1 cellular context compared by ENCODE assay signal in the genomic region with DNA sequence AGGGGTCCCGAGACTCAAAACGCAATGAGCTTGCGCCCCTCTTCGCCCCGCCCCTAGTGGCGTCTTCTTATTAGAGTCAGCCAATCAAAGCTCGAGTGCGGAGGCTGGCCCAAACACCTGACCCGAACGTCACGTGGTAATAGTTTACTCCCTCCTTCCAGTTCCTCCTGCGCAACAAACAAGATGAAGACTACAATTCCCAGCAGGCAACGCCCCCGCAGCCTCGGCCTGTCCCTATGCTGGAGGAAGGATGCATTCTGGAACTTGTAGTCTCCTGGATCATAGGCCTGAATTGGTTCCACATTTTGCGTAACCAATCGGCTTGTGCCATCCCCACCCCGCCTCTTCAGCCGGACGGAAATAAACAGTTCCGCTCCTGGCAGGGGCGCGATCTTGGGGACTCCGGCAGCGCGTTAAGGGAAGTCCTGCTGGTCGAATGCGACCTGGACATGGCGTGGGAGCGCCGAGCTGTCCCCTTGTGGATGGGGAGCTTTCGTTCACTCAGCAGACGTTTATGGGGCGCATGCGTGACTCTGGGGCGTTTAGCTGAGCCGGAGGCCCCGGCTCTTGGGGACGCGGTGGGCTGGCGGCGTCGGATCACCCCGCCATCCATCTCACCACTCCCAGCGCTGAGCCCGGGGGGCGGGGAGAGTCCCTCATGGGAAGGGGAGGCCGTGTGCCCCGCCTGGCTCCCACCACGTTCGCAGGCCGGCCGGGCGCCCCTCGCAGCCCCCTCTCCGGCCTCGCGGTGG.
TF ChIP-seq lines count a peak whose summit lies in the region.

A gene (minus strand): TSS at position 26 of the 752 bp plus-strand sequence. CDS start 38 bp downstream, outside the sequence.

TF ChIP-seq in K562, 482 proteins besides CTCF, POLR2A, EP300 and RAD21 (continued from another document and continues in another):
- TF ChIP-seq, protein P1, sequence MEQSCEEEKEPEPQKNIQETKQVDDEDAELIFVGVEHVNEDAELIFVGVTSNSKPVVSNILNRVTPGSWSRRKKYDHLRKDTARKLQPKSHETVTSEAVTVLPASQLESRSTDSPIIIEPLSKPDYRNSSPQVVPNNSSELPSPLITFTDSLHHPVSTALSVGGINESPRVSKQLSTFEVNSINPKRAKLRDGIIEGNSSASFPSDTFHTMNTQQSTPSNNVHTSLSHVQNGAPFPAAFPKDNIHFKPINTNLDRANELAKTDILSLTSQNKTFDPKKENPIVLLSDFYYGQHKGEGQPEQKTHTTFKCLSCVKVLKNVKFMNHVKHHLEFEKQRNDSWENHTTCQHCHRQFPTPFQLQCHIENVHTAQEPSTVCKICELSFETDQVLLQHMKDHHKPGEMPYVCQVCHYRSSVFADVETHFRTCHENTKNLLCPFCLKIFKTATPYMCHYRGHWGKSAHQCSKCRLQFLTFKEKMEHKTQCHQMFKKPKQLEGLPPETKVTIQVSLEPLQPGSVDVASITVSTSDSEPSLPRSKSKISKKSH (CRISPR knock-in tag; IDR thresholded peaks at IDR 0.05), result no peak
- no peak for TF ChIP-seq GATAD2B (IDR thresholded peaks at IDR 0.05; ENCODE audit: borderline replicate concordance)
- TF ChIP-seq, protein P2, sequence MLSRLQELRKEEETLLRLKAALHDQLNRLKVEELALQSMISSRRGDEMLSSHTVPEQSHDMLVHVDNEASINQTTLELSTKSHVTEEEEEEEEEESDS (CRISPR knock-in tag; IDR thresholded peaks at IDR 0.05), result no peak
- TF ChIP-seq, protein P3, sequence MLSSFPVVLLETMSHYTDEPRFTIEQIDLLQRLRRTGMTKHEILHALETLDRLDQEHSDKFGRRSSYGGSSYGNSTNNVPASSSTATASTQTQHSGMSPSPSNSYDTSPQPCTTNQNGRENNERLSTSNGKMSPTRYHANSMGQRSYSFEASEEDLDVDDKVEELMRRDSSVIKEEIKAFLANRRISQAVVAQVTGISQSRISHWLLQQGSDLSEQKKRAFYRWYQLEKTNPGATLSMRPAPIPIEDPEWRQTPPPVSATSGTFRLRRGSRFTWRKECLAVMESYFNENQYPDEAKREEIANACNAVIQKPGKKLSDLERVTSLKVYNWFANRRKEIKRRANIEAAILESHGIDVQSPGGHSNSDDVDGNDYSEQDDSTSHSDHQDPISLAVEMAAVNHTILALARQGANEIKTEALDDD (IDR thresholded peaks at IDR 0.05), result no peak; the same call in 1 of the 2 replicates
- no peak for TF ChIP-seq TAL1 (IDR thresholded peaks at IDR 0.05)
- TF ChIP-seq POLR3G (IDR thresholded peaks at IDR 0.05; ENCODE audit: extremely low read depth, insufficient read length, insufficient replicate concordance), result no peak
- TF ChIP-seq ASH1L (IDR thresholded peaks at IDR 0.05; ENCODE audit: borderline replicate concordance, low read depth, partially characterized antibody), result no peak
- no peak for TF ChIP-seq KHSRP (IDR thresholded peaks at IDR 0.05)
- TF ChIP-seq RCOR1 (IDR thresholded peaks at IDR 0.05; ENCODE audit: borderline replicate concordance in 1 of 2, low read depth in 2 of 2, low read length in 2 of 2), result peak in 1 of 2 experiments; percentile 23; a peak in 2 of 4 replicates
- TF ChIP-seq KDM1A (IDR thresholded peaks at IDR 0.05), result no peak
- TF ChIP-seq CCAR2 (IDR thresholded peaks at IDR 0.05; ENCODE audit: low read depth, low read length), result no peak
- TF ChIP-seq ZNF668 (CRISPR knock-in tag; IDR thresholded peaks at IDR 0.05), result no peak
- peak; percentile 88 for TF ChIP-seq EP400 (IDR thresholded peaks at IDR 0.05)
- TF ChIP-seq, protein P4, sequence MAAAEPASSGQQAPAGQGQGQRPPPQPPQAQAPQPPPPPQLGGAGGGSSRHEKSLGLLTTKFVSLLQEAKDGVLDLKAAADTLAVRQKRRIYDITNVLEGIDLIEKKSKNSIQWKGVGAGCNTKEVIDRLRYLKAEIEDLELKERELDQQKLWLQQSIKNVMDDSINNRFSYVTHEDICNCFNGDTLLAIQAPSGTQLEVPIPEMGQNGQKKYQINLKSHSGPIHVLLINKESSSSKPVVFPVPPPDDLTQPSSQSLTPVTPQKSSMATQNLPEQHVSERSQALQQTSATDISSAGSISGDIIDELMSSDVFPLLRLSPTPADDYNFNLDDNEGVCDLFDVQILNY (CRISPR knock-in tag; IDR thresholded peaks at IDR 0.05), result peak; percentile 74; the same call in 1 of the 2 replicates
- no peak for TF ChIP-seq PTBP1 (IDR thresholded peaks at IDR 0.05; ENCODE audit: low read depth, low read length)
- TF ChIP-seq TCF7L2 (IDR thresholded peaks at IDR 0.05; ENCODE audit: low read depth, low read length), result no peak
- peak; percentile 82; the same call in 1 of the 2 replicates for TF ChIP-seq ZC3H4 (CRISPR knock-in tag; IDR thresholded peaks at IDR 0.05; ENCODE audit: borderline replicate concordance)
- TF ChIP-seq EGR1 (conservative IDR thresholded peaks at IDR 0.05), result peak; percentile 100
- TF ChIP-seq C11orf30 (IDR thresholded peaks at IDR 0.05; ENCODE audit: low read depth), result peak; percentile 85
- no peak for TF ChIP-seq SRSF9 (IDR thresholded peaks at IDR 0.05; ENCODE audit: borderline replicate concordance, low read depth, low read length)
- no peak for TF ChIP-seq SP2 (IDR thresholded peaks at IDR 0.05; ENCODE audit: extremely low read depth, low read depth, low read length, poor library complexity, severe bottlenecking)
- TF ChIP-seq, protein P5, sequence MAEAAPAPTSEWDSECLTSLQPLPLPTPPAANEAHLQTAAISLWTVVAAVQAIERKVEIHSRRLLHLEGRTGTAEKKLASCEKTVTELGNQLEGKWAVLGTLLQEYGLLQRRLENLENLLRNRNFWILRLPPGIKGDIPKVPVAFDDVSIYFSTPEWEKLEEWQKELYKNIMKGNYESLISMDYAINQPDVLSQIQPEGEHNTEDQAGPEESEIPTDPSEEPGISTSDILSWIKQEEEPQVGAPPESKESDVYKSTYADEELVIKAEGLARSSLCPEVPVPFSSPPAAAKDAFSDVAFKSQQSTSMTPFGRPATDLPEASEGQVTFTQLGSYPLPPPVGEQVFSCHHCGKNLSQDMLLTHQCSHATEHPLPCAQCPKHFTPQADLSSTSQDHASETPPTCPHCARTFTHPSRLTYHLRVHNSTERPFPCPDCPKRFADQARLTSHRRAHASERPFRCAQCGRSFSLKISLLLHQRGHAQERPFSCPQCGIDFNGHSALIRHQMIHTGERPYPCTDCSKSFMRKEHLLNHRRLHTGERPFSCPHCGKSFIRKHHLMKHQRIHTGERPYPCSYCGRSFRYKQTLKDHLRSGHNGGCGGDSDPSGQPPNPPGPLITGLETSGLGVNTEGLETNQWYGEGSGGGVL (CRISPR knock-in tag; IDR thresholded peaks at IDR 0.05), result no peak
- no peak for TF ChIP-seq DIDO1 (tag; IDR thresholded peaks at IDR 0.05; ENCODE audit: low read depth)
- TF ChIP-seq, protein P6, sequence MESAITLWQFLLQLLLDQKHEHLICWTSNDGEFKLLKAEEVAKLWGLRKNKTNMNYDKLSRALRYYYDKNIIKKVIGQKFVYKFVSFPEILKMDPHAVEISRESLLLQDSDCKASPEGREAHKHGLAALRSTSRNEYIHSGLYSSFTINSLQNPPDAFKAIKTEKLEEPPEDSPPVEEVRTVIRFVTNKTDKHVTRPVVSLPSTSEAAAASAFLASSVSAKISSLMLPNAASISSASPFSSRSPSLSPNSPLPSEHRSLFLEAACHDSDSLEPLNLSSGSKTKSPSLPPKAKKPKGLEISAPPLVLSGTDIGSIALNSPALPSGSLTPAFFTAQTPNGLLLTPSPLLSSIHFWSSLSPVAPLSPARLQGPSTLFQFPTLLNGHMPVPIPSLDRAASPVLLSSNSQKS (CRISPR knock-in tag; IDR thresholded peaks at IDR 0.05), result no peak
- TF ChIP-seq ZNF764 (CRISPR knock-in tag; IDR thresholded peaks at IDR 0.05; ENCODE audit: low read depth), result no peak
- no peak for TF ChIP-seq SMARCB1 (IDR thresholded peaks at IDR 0.05; ENCODE audit: insufficient read length, low read depth)
- TF ChIP-seq KDM4B (IDR thresholded peaks at IDR 0.05; ENCODE audit: borderline replicate concordance in 2 of 2, low read depth in 1 of 2), result peak in 1 of 2 experiments; percentile 16; a peak in 1 of 4 replicates
- TF ChIP-seq ZZZ3 (IDR thresholded peaks at IDR 0.05), result no peak
- no peak; the same call in 1 of the 2 replicates for TF ChIP-seq CAMTA2 (CRISPR knock-in tag; conservative IDR thresholded peaks at IDR 0.05)
- TF ChIP-seq, protein P7, sequence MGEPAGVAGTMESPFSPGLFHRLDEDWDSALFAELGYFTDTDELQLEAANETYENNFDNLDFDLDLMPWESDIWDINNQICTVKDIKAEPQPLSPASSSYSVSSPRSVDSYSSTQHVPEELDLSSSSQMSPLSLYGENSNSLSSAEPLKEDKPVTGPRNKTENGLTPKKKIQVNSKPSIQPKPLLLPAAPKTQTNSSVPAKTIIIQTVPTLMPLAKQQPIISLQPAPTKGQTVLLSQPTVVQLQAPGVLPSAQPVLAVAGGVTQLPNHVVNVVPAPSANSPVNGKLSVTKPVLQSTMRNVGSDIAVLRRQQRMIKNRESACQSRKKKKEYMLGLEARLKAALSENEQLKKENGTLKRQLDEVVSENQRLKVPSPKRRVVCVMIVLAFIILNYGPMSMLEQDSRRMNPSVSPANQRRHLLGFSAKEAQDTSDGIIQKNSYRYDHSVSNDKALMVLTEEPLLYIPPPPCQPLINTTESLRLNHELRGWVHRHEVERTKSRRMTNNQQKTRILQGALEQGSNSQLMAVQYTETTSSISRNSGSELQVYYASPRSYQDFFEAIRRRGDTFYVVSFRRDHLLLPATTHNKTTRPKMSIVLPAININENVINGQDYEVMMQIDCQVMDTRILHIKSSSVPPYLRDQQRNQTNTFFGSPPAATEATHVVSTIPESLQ (CRISPR knock-in tag; IDR thresholded peaks at IDR 0.05), result peak; percentile 71; the same call in 1 of the 2 replicates
- no peak for TF ChIP-seq TGIF2 (CRISPR knock-in tag; IDR thresholded peaks at IDR 0.05)
- peak; percentile 29; the same call in 1 of the 2 replicates for TF ChIP-seq SMAD2 (IDR thresholded peaks at IDR 0.05; ENCODE audit: low read depth, low read length)
- no peak for TF ChIP-seq MCM2 (IDR thresholded peaks at IDR 0.05; ENCODE audit: low read depth)
- peak; percentile 83 for TF ChIP-seq PML (IDR thresholded peaks at IDR 0.05; ENCODE audit: low read length)
- no peak for TF ChIP-seq NR1H2 (CRISPR knock-in tag; IDR thresholded peaks at IDR 0.05)
- no peak for TF ChIP-seq SMARCA5 (IDR thresholded peaks at IDR 0.05)
- no peak for TF ChIP-seq PURB (CRISPR knock-in tag; IDR thresholded peaks at IDR 0.05; ENCODE audit: low read depth)
- TF ChIP-seq POLR3A (IDR thresholded peaks at IDR 0.05; ENCODE audit: borderline replicate concordance, extremely low read depth, insufficient read depth, insufficient read length), result no peak
- no peak for TF ChIP-seq KLF13 (tag; IDR thresholded peaks at IDR 0.05; ENCODE audit: borderline replicate concordance, low read depth)
- TF ChIP-seq ZNF717 (CRISPR knock-in tag; IDR thresholded peaks at IDR 0.05), result no peak
- TF ChIP-seq, protein P8, sequence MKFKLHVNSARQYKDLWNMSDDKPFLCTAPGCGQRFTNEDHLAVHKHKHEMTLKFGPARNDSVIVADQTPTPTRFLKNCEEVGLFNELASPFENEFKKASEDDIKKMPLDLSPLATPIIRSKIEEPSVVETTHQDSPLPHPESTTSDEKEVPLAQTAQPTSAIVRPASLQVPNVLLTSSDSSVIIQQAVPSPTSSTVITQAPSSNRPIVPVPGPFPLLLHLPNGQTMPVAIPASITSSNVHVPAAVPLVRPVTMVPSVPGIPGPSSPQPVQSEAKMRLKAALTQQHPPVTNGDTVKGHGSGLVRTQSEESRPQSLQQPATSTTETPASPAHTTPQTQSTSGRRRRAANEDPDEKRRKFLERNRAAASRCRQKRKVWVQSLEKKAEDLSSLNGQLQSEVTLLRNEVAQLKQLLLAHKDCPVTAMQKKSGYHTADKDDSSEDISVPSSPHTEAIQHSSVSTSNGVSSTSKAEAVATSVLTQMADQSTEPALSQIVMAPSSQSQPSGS (CRISPR knock-in tag; IDR thresholded peaks at IDR 0.05), result no peak
- no peak for TF ChIP-seq ZKSCAN3 (CRISPR knock-in tag; IDR thresholded peaks at IDR 0.05)
- TF ChIP-seq, protein P9, sequence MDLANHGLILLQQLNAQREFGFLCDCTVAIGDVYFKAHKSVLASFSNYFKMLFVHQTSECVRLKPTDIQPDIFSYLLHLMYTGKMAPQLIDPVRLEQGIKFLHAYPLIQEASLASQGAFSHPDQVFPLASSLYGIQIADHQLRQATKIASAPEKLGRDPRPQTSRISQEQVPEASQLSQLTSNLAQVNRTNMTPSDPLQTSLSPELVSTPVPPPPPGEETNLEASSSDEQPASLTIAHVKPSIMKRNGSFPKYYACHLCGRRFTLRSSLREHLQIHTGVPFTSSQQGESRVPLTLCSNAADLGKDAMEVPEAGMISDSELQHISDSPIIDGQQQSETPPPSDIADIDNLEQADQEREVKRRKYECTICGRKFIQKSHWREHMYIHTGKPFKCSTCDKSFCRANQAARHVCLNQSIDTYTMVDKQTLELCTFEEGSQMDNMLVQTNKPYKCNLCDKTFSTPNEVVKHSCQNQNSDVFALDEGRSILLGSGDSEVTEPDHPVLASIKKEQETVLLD (IDR thresholded peaks at IDR 0.05), result peak; percentile 31; the same call in 1 of the 2 replicates
- TF ChIP-seq NR2F6 (CRISPR knock-in tag; IDR thresholded peaks at IDR 0.05), result 0 out of 2 replicates have a peak, but pooled peaks have one; percentile 6
- TF ChIP-seq KDM5B (IDR thresholded peaks at IDR 0.05; ENCODE audit: insufficient replicate concordance, low read depth, low read length), result peak; percentile 66
- no peak for TF ChIP-seq NUFIP1 (IDR thresholded peaks at IDR 0.05; ENCODE audit: partially characterized antibody)
- TF ChIP-seq, protein P10, sequence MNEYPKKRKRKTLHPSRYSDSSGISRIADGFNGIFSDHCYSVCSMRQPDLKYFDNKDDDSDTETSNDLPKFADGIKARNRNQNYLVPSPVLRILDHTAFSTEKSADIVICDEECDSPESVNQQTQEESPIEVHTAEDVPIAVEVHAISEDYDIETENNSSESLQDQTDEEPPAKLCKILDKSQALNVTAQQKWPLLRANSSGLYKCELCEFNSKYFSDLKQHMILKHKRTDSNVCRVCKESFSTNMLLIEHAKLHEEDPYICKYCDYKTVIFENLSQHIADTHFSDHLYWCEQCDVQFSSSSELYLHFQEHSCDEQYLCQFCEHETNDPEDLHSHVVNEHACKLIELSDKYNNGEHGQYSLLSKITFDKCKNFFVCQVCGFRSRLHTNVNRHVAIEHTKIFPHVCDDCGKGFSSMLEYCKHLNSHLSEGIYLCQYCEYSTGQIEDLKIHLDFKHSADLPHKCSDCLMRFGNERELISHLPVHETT (CRISPR knock-in tag; conservative IDR thresholded peaks at IDR 0.05 in 1 of 2, IDR thresholded peaks at IDR 0.05 in 1 of 2), result peak in 1 of 2 experiments; percentile 88; a peak in 2 of 4 replicates
- TF ChIP-seq, protein P11, sequence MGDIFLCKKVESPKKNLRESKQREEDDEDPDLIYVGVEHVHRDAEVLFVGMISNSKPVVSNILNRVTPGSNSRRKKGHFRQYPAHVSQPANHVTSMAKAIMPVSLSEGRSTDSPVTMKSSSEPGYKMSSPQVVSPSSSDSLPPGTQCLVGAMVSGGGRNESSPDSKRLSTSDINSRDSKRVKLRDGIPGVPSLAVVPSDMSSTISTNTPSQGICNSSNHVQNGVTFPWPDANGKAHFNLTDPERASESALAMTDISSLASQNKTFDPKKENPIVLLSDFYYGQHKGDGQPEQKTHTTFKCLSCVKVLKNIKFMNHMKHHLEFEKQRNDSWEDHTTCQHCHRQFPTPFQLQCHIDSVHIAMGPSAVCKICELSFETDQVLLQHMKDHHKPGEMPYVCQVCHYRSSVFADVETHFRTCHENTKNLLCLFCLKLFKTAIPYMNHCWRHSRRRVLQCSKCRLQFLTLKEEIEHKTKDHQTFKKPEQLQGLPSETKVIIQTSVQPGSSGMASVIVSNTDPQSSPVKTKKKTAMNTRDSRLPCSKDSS (IDR thresholded peaks at IDR 0.05; ENCODE audit: low read depth, partially characterized antibody), result no peak
- TF ChIP-seq HEY1 (CRISPR knock-in tag; IDR thresholded peaks at IDR 0.05; ENCODE audit: borderline replicate concordance), result no peak
- TF ChIP-seq SIN3A (IDR thresholded peaks at IDR 0.05; ENCODE audit: borderline replicate concordance in 2 of 2, control insufficient read depth in 1 of 2, low read depth in 2 of 2, low read length in 2 of 2), result peak in 1 of 2 experiments; percentile 71; a peak in 1 of 4 replicates
